Comparison of ENCODE assay signal across 8 cellular contexts in genomic region chr2:176652300-176653182, GRCh38.
DNase-seq lines count a peak whose midpoint lies in the region; ATAC-seq and TF ChIP-seq lines count a peak whose summit lies in the region.

No MANE protein-coding gene starts in this region.

- TF ChIP-seq CTCF in AG04450 (IDR thresholded peaks at IDR 0.05; ENCODE audit: low read depth, low read length), result peak; percentile 86
- peak; percentile 71 for TF ChIP-seq CTCF in GM12864 (IDR thresholded peaks at IDR 0.05; ENCODE audit: low read depth, low read length, missing control alignments)
- TF ChIP-seq CTCF in omental fat pad (IDR thresholded peaks at IDR 0.05), result peak in 1 of 3 donors; percentile 52

- DNase-seq in AG04450 (ENCODE audit: low read depth, low spot score), result peak; percentile 4
- DNase-seq in GM12864 (ENCODE audit: low read depth), result no peak
- peak; percentile 67 for DNase-seq in NCI-H345 treated with DMSO at 0.1 percent for 48 hours (lab: John Stamatoyannopoulos, UW; ENCODE audit: unreplicated experiment)
- DNase-seq in activated naive CD8-positive, alpha-beta T cell treated with anti-CD3 and anti-CD28 coated beads for 36 hours, result peak; percentile 22
- peak; percentile 27 to 48 (median 33) for DNase-seq in immature natural killer cell
- DNase-seq in superior temporal gyrus (ENCODE audit: extremely low spot score), result peak; percentile 85
- no peak for DNase-seq in omental fat pad (ENCODE audit: low spot score)

- POLR2A ChIA-PET in AG04450 (lab: Yijun Ruan, JAX), result no interaction called here

- H3K27ac ChIP-seq in AG04450 (ENCODE audit: low read depth, low read length), result no peak overlapping the region

- peaks cover 5% of the 10 kb centered on the region for H3K27me3 ChIP-seq in AG04450 (ENCODE audit: control insufficient read depth, insufficient read depth, low read length)

- no peaks in the 10 kb centered on the region for H3K36me3 Mint-ChIP-seq in activated naive CD8-positive, alpha-beta T cell treated with anti-CD3 and anti-CD28 coated beads for 36 hours
- H3K36me3 Mint-ChIP-seq in immature natural killer cell, result no peaks in the 10 kb centered on the region

- CTCF ChIA-PET in AG04450 (lab: Charles Lee), result interaction anchor here (0.6 to 6.6 kb wide), 84 partner anchors 8 to 1829 kb away, joined by 3 to 184 read pairs (median 4); partner anchors contain the start of gene HOXD9

- H3K4me1 Mint-ChIP-seq in activated naive CD8-positive, alpha-beta T cell treated with anti-CD3 and anti-CD28 coated beads for 36 hours, result peaks cover 22% of the 10 kb centered on the region
- peaks cover 0 to 6% of the 10 kb centered on the region in 2 donors for H3K4me1 Mint-ChIP-seq in immature natural killer cell

- peaks cover 53% of the 10 kb centered on the region for H3K27me3 Mint-ChIP-seq in activated naive CD8-positive, alpha-beta T cell treated with anti-CD3 and anti-CD28 coated beads for 36 hours
- peaks cover 0 to 7% (median 3%) of the 10 kb centered on the region in 3 donors for H3K27me3 Mint-ChIP-seq in immature natural killer cell (ENCODE audit: low read depth in 3 of 3)

- H3K4me3 ChIP-seq in AG04450 (ENCODE audit: low read depth, low read length), result no peak overlapping the region
- H3K4me3 ChIP-seq in GM12864 (ENCODE audit: low read depth, low read length), result no peak overlapping the region

- no peaks in the 10 kb centered on the region for H3K9me3 ChIP-seq in AG04450 (ENCODE audit: control insufficient read depth, insufficient read depth, low read length)

- no peaks in the 10 kb centered on the region for H3K9me3 Mint-ChIP-seq in activated naive CD8-positive, alpha-beta T cell treated with anti-CD3 and anti-CD28 coated beads for 36 hours
- no peaks in the 10 kb centered on the region for H3K9me3 Mint-ChIP-seq in immature natural killer cell

- no peak overlapping the region for H3K4me3 Mint-ChIP-seq in activated naive CD8-positive, alpha-beta T cell treated with anti-CD3 and anti-CD28 coated beads for 36 hours
- H3K4me3 Mint-ChIP-seq in immature natural killer cell, result no peak overlapping the region

- no peak overlapping the region for H3K27ac Mint-ChIP-seq in activated naive CD8-positive, alpha-beta T cell treated with anti-CD3 and anti-CD28 coated beads for 36 hours
- H3K27ac Mint-ChIP-seq in immature natural killer cell, result no peak overlapping the region

- peak; percentile 67 for ATAC-seq in HG03280 (IDR thresholded peaks at IDR 0.05; ENCODE audit: unreplicated experiment)
- ATAC-seq in omental fat pad (ENCODE audit: low FRiP score), result no peak

Comparison
In these comparisons a context has a peak if more than half of its experiments do, and no peak if none do; other contexts are left out.
1. DNase-seq: peak in AG04450 (single experiment), NCI-H345 treated with DMSO at 0.1 percent for 48 hours (single experiment), activated naive CD8-positive, alpha-beta T cell treated with anti-CD3 and anti-CD28 coated beads for 36 hours (single experiment), immature natural killer cell (3 of 3) and superior temporal gyrus (single experiment); none in GM12864 (single experiment) and omental fat pad (single experiment).